37 cellular contexts compared by ENCODE assay signal in genomic region chr16:88133507-88133843, GRCh38.
"Had no signal": no experiment of that assay in that cellular context is flagged by ENCODE, and none has a peak within 500 bp of the region (broad histone marks: within the 10 kb centered on the region; RNA-seq: fewer than 3 reads in every experiment).

No MANE protein-coding gene starts in this region.

- H3K27ac Mint-ChIP-seq: activated B cell treated with CpG ODN at 0.5 μM for 24 hours; activated CD8-positive, alpha-beta memory T cell treated with anti-CD3 and anti-CD28 coated beads, Interleukin-2, amount 10 ng/mL, durations not matched to agents 7 days and 5 days; activated CD8-positive, alpha-beta T cell treated with anti-CD3 and anti-CD28 coated beads, Interleukin-2, amount 10 ng/mL, durations not matched to agents 7 days and 5 days; activated naive CD4-positive, alpha-beta T cell treated with anti-CD3 and anti-CD28 coated beads for 36 hours; activated naive CD4-positive, alpha-beta T cell treated with anti-CD3 and anti-CD28 coated beads, Interleukin-2, amount 50 U/mL, for 24 hours; activated naive CD8-positive, alpha-beta T cell treated with anti-CD3 and anti-CD28 coated beads for 36 hours; activated naive CD8-positive, alpha-beta T cell treated with anti-CD3 and anti-CD28 coated beads, Interleukin-2, amount 50 U/mL, for 24 hours; activated T-helper 1 cell treated with anti-CD3 and anti-CD28 coated beads, Interleukin-12 subunit alpha, Interleukin-12 subunit beta, Interleukin-2, Interleukin-4 antibody, amounts not matched to agents 30 ng/mL and 10 ng/mL and 1 ng/mL, durations not matched to agents 14 hours and 24 hours and 36 hours; activated T-helper 2 cell treated with anti-CD3 and anti-CD28 coated beads, Interferon-gamma antibody, Interleukin-2, Interleukin-4, amounts not matched to agents 10 μg/mL and 5 μg/mL and 100 μg/mL, durations not matched to agents 14 hours and 24 hours and 36 hours; dendritic cell treated with granulocyte-macrophage colony-stimulating factor and Interleukin-4, amounts not matched to agents 40 ng/mL and 50 ng/mL, for 4 days; endodermal cell had no signal

- H3K27me3 Mint-ChIP-seq: activated CD8-positive, alpha-beta memory T cell treated with anti-CD3 and anti-CD28 coated beads, Interleukin-2, amount 10 ng/mL, durations not matched to agents 7 days and 5 days; activated naive CD4-positive, alpha-beta T cell treated with anti-CD3 and anti-CD28 coated beads, Interleukin-2, amount 50 U/mL, for 24 hours; activated naive CD8-positive, alpha-beta T cell treated with anti-CD3 and anti-CD28 coated beads, Interleukin-2, amount 50 U/mL, for 24 hours had no signal

- H3K4me3 ChIP-seq: adrenal gland, breast epithelium, cardiac muscle cell, coronary artery, dorsolateral prefrontal cortex, esophagus muscularis mucosa, gastroesophageal sphincter had no signal

- H3K4me1 ChIP-seq: adrenal gland, breast epithelium, foreskin keratinocyte, gastroesophageal sphincter had no signal

- H3K4me1 Mint-ChIP-seq: activated B cell treated with CpG ODN at 0.5 μM for 24 hours; activated CD8-positive, alpha-beta memory T cell treated with anti-CD3 and anti-CD28 coated beads, Interleukin-2, amount 10 ng/mL, durations not matched to agents 7 days and 5 days; activated naive CD4-positive, alpha-beta T cell treated with anti-CD3 and anti-CD28 coated beads, Interleukin-2, amount 50 U/mL, for 24 hours; activated naive CD8-positive, alpha-beta T cell treated with anti-CD3 and anti-CD28 coated beads for 36 hours; activated naive CD8-positive, alpha-beta T cell treated with anti-CD3 and anti-CD28 coated beads, Interleukin-2, amount 50 U/mL, for 24 hours; endodermal cell had no signal

- ATAC-seq: activated CD4-positive, CD25-positive, alpha-beta regulatory T cell treated with anti-CD3 and anti-CD28 coated beads, Interleukin-2, amount 50 U/mL, for 24 hours; activated CD8-positive, alpha-beta memory T cell treated with anti-CD3 and anti-CD28 coated beads, Interleukin-2, amount 10 ng/mL, durations not matched to agents 7 days and 5 days; activated CD8-positive, alpha-beta T cell treated with anti-CD3 and anti-CD28 coated beads, Interleukin-2, amount 10 ng/mL, durations not matched to agents 7 days and 5 days; activated naive CD8-positive, alpha-beta T cell treated with anti-CD3 and anti-CD28 coated beads, Interleukin-2, amount 50 U/mL, for 24 hours; foreskin keratinocyte; gastroesophageal sphincter had no signal

- H3K4me3 Mint-ChIP-seq: activated B cell treated with CpG ODN at 0.5 μM for 24 hours; activated CD8-positive, alpha-beta memory T cell treated with anti-CD3 and anti-CD28 coated beads, Interleukin-2, amount 10 ng/mL, durations not matched to agents 7 days and 5 days; activated CD8-positive, alpha-beta T cell treated with anti-CD3 and anti-CD28 coated beads, Interleukin-2, amount 10 ng/mL, durations not matched to agents 7 days and 5 days; activated naive CD4-positive, alpha-beta T cell treated with anti-CD3 and anti-CD28 coated beads for 36 hours; activated naive CD4-positive, alpha-beta T cell treated with anti-CD3 and anti-CD28 coated beads, Interleukin-2, amount 50 U/mL, for 24 hours; activated naive CD8-positive, alpha-beta T cell treated with anti-CD3 and anti-CD28 coated beads for 36 hours; activated naive CD8-positive, alpha-beta T cell treated with anti-CD3 and anti-CD28 coated beads, Interleukin-2, amount 50 U/mL, for 24 hours; activated T-helper 1 cell treated with anti-CD3 and anti-CD28 coated beads, Interleukin-12 subunit alpha, Interleukin-12 subunit beta, Interleukin-2, Interleukin-4 antibody, amounts not matched to agents 30 ng/mL and 10 ng/mL and 1 ng/mL, durations not matched to agents 14 hours and 24 hours and 36 hours; dendritic cell treated with granulocyte-macrophage colony-stimulating factor and Interleukin-4, amounts not matched to agents 40 ng/mL and 50 ng/mL, for 4 days; endodermal cell had no signal

- H3K36me3 Mint-ChIP-seq: activated CD8-positive, alpha-beta memory T cell treated with anti-CD3 and anti-CD28 coated beads, Interleukin-2, amount 10 ng/mL, durations not matched to agents 7 days and 5 days; activated naive CD4-positive, alpha-beta T cell treated with anti-CD3 and anti-CD28 coated beads, Interleukin-2, amount 50 U/mL, for 24 hours; activated naive CD8-positive, alpha-beta T cell treated with anti-CD3 and anti-CD28 coated beads for 36 hours; brain had no signal

- H3K27me3 ChIP-seq: adrenal gland, breast epithelium, cardiac muscle cell, dorsolateral prefrontal cortex, esophagus muscularis mucosa, foreskin keratinocyte had no signal

- H3K9me3 Mint-ChIP-seq: activated naive CD8-positive, alpha-beta T cell treated with anti-CD3 and anti-CD28 coated beads for 36 hours had no signal

- DNase-seq: activated B cell treated with CpG ODN at 0.5 μM for 24 hours; activated CD4-positive, alpha-beta T cell treated with anti-CD3 and anti-CD28 coated beads for 48 hours; activated CD4-positive, alpha-beta T cell treated with anti-CD3 and anti-CD28 coated beads, Interleukin-2, amount 50 U/mL, for 1 hour; activated CD4-positive, alpha-beta T cell treated with anti-CD3 and anti-CD28 coated beads, Interleukin-2, amount 50 U/mL, for 48 hours; activated CD8-positive, alpha-beta memory T cell treated with anti-CD3 and anti-CD28 coated beads, Interleukin-2, amount 10 ng/mL, durations not matched to agents 7 days and 5 days; activated CD8-positive, alpha-beta memory T cell treated with anti-CD3 and anti-CD28 coated beads, Interleukin-2, amount 50 U/mL, for 4 hours; activated CD8-positive, alpha-beta T cell treated with anti-CD3 and anti-CD28 coated beads, Interleukin-2, amount 10 ng/mL, durations not matched to agents 7 days and 5 days; activated effector memory CD4-positive, alpha-beta T cell treated with anti-CD3 and anti-CD28 coated beads, Interleukin-2, amount 50 U/mL, for 16 hours; activated naive CD4-positive, alpha-beta T cell treated with anti-CD3 and anti-CD28 coated beads for 36 hours; activated naive CD8-positive, alpha-beta T cell treated with anti-CD3 and anti-CD28 coated beads for 36 hours; activated naive CD8-positive, alpha-beta T cell treated with anti-CD3 and anti-CD28 coated beads, Interleukin-2, amount 50 U/mL, for 24 hours; activated T-cell treated with anti-CD3 and anti-CD28 coated beads, Interleukin-2, amount 50 U/mL, for 1 hour; activated T-cell treated with anti-CD3 and anti-CD28 coated beads, Interleukin-2, amount 50 U/mL, for 48 hours; adrenal gland; amygdala; aorta; central memory CD4-positive, alpha-beta T cell; cerebellar nuclear complex; dorsolateral prefrontal cortex; effector memory CD4-positive, alpha-beta T cell; endodermal cell; erythroblast; foreskin keratinocyte; head of caudate nucleus; T-helper 2 cell had no signal

- H3K36me3 ChIP-seq: adrenal gland, breast epithelium, cardiac muscle cell, esophagus muscularis mucosa, gastroesophageal sphincter had no signal

- H3K27ac ChIP-seq: adrenal gland, breast epithelium, cardiac muscle cell, coronary artery, dorsolateral prefrontal cortex, esophagus muscularis mucosa, foreskin keratinocyte, gastroesophageal sphincter, VCaP had no signal
